ENCODE assay signal across 1 cellular context in genomic region chr9:5851445-5851844, GRCh38.
TF ChIP-seq lines count a peak whose summit lies in the region.

No MANE protein-coding gene starts in this region.

TF ChIP-seq in GM23338, 12 proteins besides CTCF, POLR2A, EP300 and RAD21:
- TF ChIP-seq EZH2 (IDR thresholded peaks at IDR 0.05; ENCODE audit: low read depth, unreplicated experiment), result no peak
- no peak for TF ChIP-seq CREB1 (CRISPR knock-in tag; IDR thresholded peaks at IDR 0.05; ENCODE audit: low read depth)
- TF ChIP-seq REST (IDR thresholded peaks at IDR 0.05; ENCODE audit: unreplicated experiment), result no peak
- no peak for TF ChIP-seq EZH2phosphoT487 (IDR thresholded peaks at IDR 0.05; ENCODE audit: unreplicated experiment)
- no peak for TF ChIP-seq POLR2AphosphoS5 (IDR thresholded peaks at IDR 0.05; ENCODE audit: low read depth)
- no peak for TF ChIP-seq STAT1 (IDR thresholded peaks at IDR 0.05; ENCODE audit: unreplicated experiment)
- TF ChIP-seq ETS1 (IDR thresholded peaks at IDR 0.05), result no peak
- TF ChIP-seq ZNF114 (CRISPR knock-in tag; IDR thresholded peaks at IDR 0.05), result no peak
- no peak for TF ChIP-seq ZNF331 (CRISPR knock-in tag; IDR thresholded peaks at IDR 0.05; ENCODE audit: low read depth)
- TF ChIP-seq NANOG (IDR thresholded peaks at IDR 0.05; ENCODE audit: borderline replicate concordance), result no peak
- TF ChIP-seq JUNB (IDR thresholded peaks at IDR 0.05; ENCODE audit: unreplicated experiment), result no peak
- TF ChIP-seq ZNF462 (CRISPR knock-in tag; IDR thresholded peaks at IDR 0.05), result no peak
TF ChIP-seq in GM23338: peak in this region for 0.
